In the genomic region with DNA sequence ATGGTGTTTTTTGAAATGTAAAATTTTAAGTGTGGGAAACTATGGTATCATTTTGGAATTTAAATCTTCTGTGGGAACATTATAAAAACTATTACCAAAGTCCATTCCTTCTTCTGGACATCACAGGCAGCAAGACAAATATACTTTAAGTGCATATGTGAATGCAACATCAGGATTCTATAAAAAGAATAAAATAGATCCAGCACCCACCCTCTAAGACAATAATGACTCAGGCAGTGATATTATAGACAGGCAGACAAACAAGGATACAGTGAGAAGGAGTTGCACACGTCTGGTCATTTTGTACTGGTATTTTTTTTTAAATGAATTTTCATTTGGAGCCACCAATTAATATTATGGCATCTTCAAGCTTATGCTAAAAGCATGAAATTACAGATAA, we compare ENCODE assay signal across 21 cellular contexts. TPM values are rescaled to one million over a fixed set of nuclear protein-coding genes. Genes with fewer than 3 reads are reported as not detected.
DNase-seq lines count a peak whose midpoint lies in the region; ATAC-seq and TF ChIP-seq lines count a peak whose summit lies in the region.
"Had no signal": no experiment of that assay in that cellular context is flagged by ENCODE, and none has a peak within 500 bp of the region (broad histone marks: within the 10 kb centered on the region; RNA-seq: fewer than 3 reads in every experiment).

No MANE protein-coding gene starts in this region.

- peaks cover 4% of the 10 kb centered on the region for H3K9me3 Mint-ChIP-seq in osteocyte (ENCODE audit: unreplicated experiment)
- H3K9me3 Mint-ChIP-seq in activated CD4-positive, alpha-beta T cell treated with anti-CD3 and anti-CD28 coated beads for 36 hours (ENCODE audit: low read depth) = no peaks in the 10 kb centered on the region

- CTCF ChIA-PET in activated CD4-positive, alpha-beta T cell treated with anti-CD3 and anti-CD28 coated beads for 36 hours (lab: Charles Lee) = interaction anchor here (0.6 kb wide), 1 partner anchor 11 kb away, joined by 4 read pairs; no protein-coding TSS in a partner anchor

- H3K27ac Mint-ChIP-seq in osteocyte (ENCODE audit: unreplicated experiment) = peak overlapping the region; percentile 85
- H3K27ac Mint-ChIP-seq in activated CD4-positive, alpha-beta T cell treated with anti-CD3 and anti-CD28 coated beads for 36 hours = no peak overlapping the region
- H3K27ac Mint-ChIP-seq: IgD-negative memory B cell had no signal

- no peaks in the 10 kb centered on the region for H3K36me3 ChIP-seq in colonic mucosa

- H3K4me1 ChIP-seq in colonic mucosa = peaks cover 4% of the 10 kb centered on the region

- TF ChIP-seq CTCF in colonic mucosa (IDR thresholded peaks at IDR 0.05) (no peak), osteocyte (IDR thresholded peaks at IDR 0.05) (no peak)

- no peak for ATAC-seq in activated CD4-positive, alpha-beta T cell treated with anti-CD3 and anti-CD28 coated beads for 36 hours
- ATAC-seq: HCT116 had no signal

- H3K27me3 ChIP-seq in colonic mucosa = no peaks in the 10 kb centered on the region

- no peaks in the 10 kb centered on the region for H3K27me3 Mint-ChIP-seq in osteocyte (ENCODE audit: unreplicated experiment)
- H3K27me3 Mint-ChIP-seq in activated CD4-positive, alpha-beta T cell treated with anti-CD3 and anti-CD28 coated beads for 36 hours = no peaks in the 10 kb centered on the region

- no peak overlapping the region for H3K4me3 Mint-ChIP-seq in osteocyte (ENCODE audit: unreplicated experiment)
- H3K4me3 Mint-ChIP-seq in activated CD4-positive, alpha-beta T cell treated with anti-CD3 and anti-CD28 coated beads for 36 hours = no peak overlapping the region
- H3K4me3 Mint-ChIP-seq: IgD-negative memory B cell had no signal

- H3K36me3 Mint-ChIP-seq in osteocyte (ENCODE audit: unreplicated experiment) = no peaks in the 10 kb centered on the region
- peaks cover 34% of the 10 kb centered on the region for H3K36me3 Mint-ChIP-seq in activated CD4-positive, alpha-beta T cell treated with anti-CD3 and anti-CD28 coated beads for 36 hours (ENCODE audit: low read depth)

- H3K4me3 ChIP-seq in colonic mucosa = no peak overlapping the region
- H3K4me3 ChIP-seq: GM23248 had no signal

- H3K4me1 Mint-ChIP-seq in osteocyte (ENCODE audit: unreplicated experiment) = peaks cover 47% of the 10 kb centered on the region
- peaks cover 18% of the 10 kb centered on the region for H3K4me1 Mint-ChIP-seq in activated CD4-positive, alpha-beta T cell treated with anti-CD3 and anti-CD28 coated beads for 36 hours

- peak overlapping the region; percentile 15 for H3K27ac ChIP-seq in colonic mucosa
- H3K27ac ChIP-seq: 22Rv1, GM23248 had no signal

- intact Hi-C loops in colonic mucosa (cut with DNase I) = no loop called here
- intact Hi-C loops in activated CD4-positive, alpha-beta T cell treated with anti-CD3 and anti-CD28 coated beads for 36 hours (cut with DNase I, micrococcal nuclease) = no loop called here

- POLR2A ChIA-PET in activated CD4-positive, alpha-beta T cell treated with anti-CD3 and anti-CD28 coated beads for 36 hours (lab: Charles Lee) = no interaction called here

- H3K9me3 ChIP-seq in colonic mucosa = no peaks in the 10 kb centered on the region

- DNase-seq in DMS53 (lab: John Stamatoyannopoulos, UW) = peak; percentile 29
- no peak for DNase-seq in DMS53 treated with DMSO at 0.1 percent for 48 hours (lab: John Stamatoyannopoulos, UW; ENCODE audit: unreplicated experiment)
- no peak for DNase-seq in colonic mucosa
- no peak for DNase-seq in osteocyte (ENCODE audit: extremely low spot score, unreplicated experiment)
- DNase-seq in NCI-H2029 (lab: John Stamatoyannopoulos, UW) = no peak
- DNase-seq in activated CD4-positive, alpha-beta T cell treated with anti-CD3 and anti-CD28 coated beads for 36 hours = no peak
- DNase-seq in activated T-cell treated with anti-CD3 and anti-CD28 coated beads, Interleukin-2, amount 50 U/mL, for 1 hour = no peak
- no peak for DNase-seq in NCI-H1694 (lab: John Stamatoyannopoulos, UW)
- DNase-seq: GDM1, GM23248, Karpas-422, NCI-H1092, NCI-H146, NCI-H510A, NCI-H774, OCI-M1, RPMI8226, SIG-M5 had no signal

- no peak overlapping the region for H3K9ac ChIP-seq in colonic mucosa (ENCODE audit: low read depth in 2 of 2, low read length in 2 of 2)
- H3K9ac ChIP-seq: GM23248 had no signal

RNA-seq across cellular contexts. Expression of gene NEDD9, which starts 21.1 kb away (rescaled TPM):
- total RNA-seq in colonic mucosa (10 to 100 TPM; 43.4 to 73.1 TPM), osteocyte (8.8 and 10.3 TPM in 2 replicates)
- 10 to 100 TPM; 23.6 to 27.3 TPM for total RNA-seq in activated CD4-positive, alpha-beta T cell treated with anti-CD3 and anti-CD28 coated beads for 36 hours
